8 cellular contexts compared by ENCODE assay signal in genomic region chr4:109559983-109560686, GRCh38. TPM values are rescaled to one million over a fixed set of nuclear protein-coding genes. Genes with fewer than 3 reads are reported as not detected.
DNase-seq lines count a peak whose midpoint lies in the region; ATAC-seq and TF ChIP-seq lines count a peak whose summit lies in the region.

Gene MCUB, plus strand, starts transcription at chr4:109560246. Its CDS starts 92 bp downstream, at chr4:109560338.

- no peak for TF ChIP-seq CTCF in A673 (conservative IDR thresholded peaks at IDR 0.05; ENCODE audit: low read depth, low read length)
- TF ChIP-seq CTCF in activated B cell treated with CpG ODN at 0.5 μM for 24 hours (IDR thresholded peaks at IDR 0.05) = no peak

- peak within 1 kb of the TSS; percentile 97 for H3K27ac Mint-ChIP-seq in activated B cell treated with CpG ODN at 0.5 μM for 24 hours

- no peaks in the 10 kb centered on the region for H3K9me3 ChIP-seq in A673 (ENCODE audit: low read depth, low read length, poor library complexity, severe bottlenecking)

- H3K36me3 Mint-ChIP-seq in activated B cell treated with CpG ODN at 0.5 μM for 24 hours (ENCODE audit: low read depth) = peaks cover 22% of the 10 kb centered on the region

- H3K4me3 ChIP-seq in A673 (ENCODE audit: low read depth, low read length, poor library complexity, severe bottlenecking) = peak within 1 kb of the TSS; percentile 90

- intact Hi-C loops in A673 (cut with micrococcal nuclease; ENCODE audit: unreplicated experiment) (loop anchor here (5.0 kb wide), 1 partner anchor 97 kb away; no protein-coding TSS in a partner anchor), activated B cell treated with CpG ODN at 0.5 μM for 24 hours (cut with micrococcal nuclease) (loop anchor here (1.0 to 10.0 kb wide), 7 partner anchors 38 to 1575 kb away; partner anchors contain the start of genes ELOVL6, GAR1, HADH and RPL34)

- peak; percentile 90 for ATAC-seq in GM18861 (IDR thresholded peaks at IDR 0.05; ENCODE audit: unreplicated experiment)
- ATAC-seq in HG03066 (IDR thresholded peaks at IDR 0.05; ENCODE audit: low read depth, unreplicated experiment) = peak; percentile 87
- ATAC-seq in activated B cell treated with CpG ODN at 0.5 μM for 24 hours (ENCODE audit: low read depth) = peak; percentile 84

- H3K27me3 Mint-ChIP-seq in activated B cell treated with CpG ODN at 0.5 μM for 24 hours = no peaks in the 10 kb centered on the region

- H3K4me1 Mint-ChIP-seq in activated B cell treated with CpG ODN at 0.5 μM for 24 hours = peaks cover 49% of the 10 kb centered on the region

- H3K27ac ChIP-seq in A673 (ENCODE audit: low read depth, low read length, poor library complexity, severe bottlenecking) = peak within 1 kb of the TSS; percentile 80
- H3K27ac ChIP-seq in caudate nucleus (ENCODE audit: low read depth, low read length) = no peak within 1 kb of the TSS

- BruUV-seq in A673 (replicated peaks; lab: Mats Ljungman, UMichigan) = no TSS peak

- no peaks in the 10 kb centered on the region for H3K36me3 ChIP-seq in A673 (ENCODE audit: insufficient read depth, low read length, poor library complexity, severe bottlenecking)

- no peaks in the 10 kb centered on the region for H3K9me3 Mint-ChIP-seq in activated B cell treated with CpG ODN at 0.5 μM for 24 hours

- peak within 1 kb of the TSS; percentile 93 for H3K4me3 Mint-ChIP-seq in activated B cell treated with CpG ODN at 0.5 μM for 24 hours

- CTCF ChIA-PET in A673 (lab: Charles Lee) (interaction anchor here (0.7 kb wide), 2 partner anchors 46 to 431 kb away, joined by 5 read pairs; no protein-coding TSS in a partner anchor), activated B cell treated with CpG ODN at 0.5 μM for 24 hours (lab: Charles Lee) (interaction anchor here (0.7 to 1.4 kb wide), 4 partner anchors 13 to 127 kb away, joined by 3 to 4 read pairs (median 3); partner anchors contain the start of gene SEC24B)

- POLR2A ChIA-PET in A673 (lab: Charles Lee; ENCODE audit: low non-redundant PET) = interaction anchor here (0.6 to 0.7 kb wide), 2 partner anchors 34 to 523 kb away, joined by 4 to 14 read pairs; no protein-coding TSS in a partner anchor
- POLR2A ChIA-PET in activated B cell treated with CpG ODN at 0.5 μM for 24 hours (lab: Charles Lee) = interaction anchor here (0.7 to 3.0 kb wide), 18 partner anchors 11 to 1840 kb away, joined by 3 to 41 read pairs (median 4); partner anchors contain the start of genes CASP6, PAPSS1, PLA2G12A and SEC24B

- no peaks in the 10 kb centered on the region for H3K27me3 ChIP-seq in A673 (replicated peaks; ENCODE audit: insufficient read depth, low read depth, low read length, poor library complexity)

- DNase-seq in A673 (ENCODE audit: low spot score) = peak; percentile 97
- DNase-seq in NCI-H2227 (lab: John Stamatoyannopoulos, UW; ENCODE audit: unreplicated experiment) = peak; percentile 93
- peak; percentile 75 for DNase-seq in activated B cell treated with CpG ODN at 0.5 μM for 24 hours
- peak in 54 of 61 donors; percentile 12 to 77 (median 47) for DNase-seq in caudate nucleus (lab: John Stamatoyannopoulos, UW)
- DNase-seq in islet precursor cell = peak; percentile 96
- DNase-seq in stimulated activated CD4-positive, alpha-beta T cell treated with anti-CD3 and anti-CD28 coated beads, Interleukin-12 subunit alpha, Interleukin-12 subunit beta, amount 100 ng/mL, for 48 hours (ENCODE audit: low read depth in 2 of 3, low spot score in 1 of 3) = peak; percentile 74 to 90 (median 88)

- H3K4me1 ChIP-seq in A673 (ENCODE audit: insufficient read depth, low read length, poor library complexity, severe bottlenecking) = peaks cover 25% of the 10 kb centered on the region

RNA-seq across cellular contexts. Expression of gene MCUB, which starts in this region (rescaled TPM):
- total RNA-seq in A673 (2021) = 30.0 and 35.8 TPM in 2 replicates
- 28.9 and 34.4 TPM in 2 replicates for total RNA-seq in activated B cell treated with CpG ODN at 0.5 μM for 24 hours

Comparison
In these comparisons a context has a peak if more than half of its experiments do, and no peak if none do; other contexts are left out.
1. DNase-seq: peak in every context shown above with its lines; median percentile 97 in A673; 96 in islet precursor cell; 93 in NCI-H2227; 88 in stimulated activated CD4-positive, alpha-beta T cell treated with anti-CD3 and anti-CD28 coated beads, Interleukin-12 subunit alpha, Interleukin-12 subunit beta, amount 100 ng/mL, for 48 hours; 75 in activated B cell treated with CpG ODN at 0.5 μM for 24 hours; 47 in caudate nucleus.